In the genomic region with DNA sequence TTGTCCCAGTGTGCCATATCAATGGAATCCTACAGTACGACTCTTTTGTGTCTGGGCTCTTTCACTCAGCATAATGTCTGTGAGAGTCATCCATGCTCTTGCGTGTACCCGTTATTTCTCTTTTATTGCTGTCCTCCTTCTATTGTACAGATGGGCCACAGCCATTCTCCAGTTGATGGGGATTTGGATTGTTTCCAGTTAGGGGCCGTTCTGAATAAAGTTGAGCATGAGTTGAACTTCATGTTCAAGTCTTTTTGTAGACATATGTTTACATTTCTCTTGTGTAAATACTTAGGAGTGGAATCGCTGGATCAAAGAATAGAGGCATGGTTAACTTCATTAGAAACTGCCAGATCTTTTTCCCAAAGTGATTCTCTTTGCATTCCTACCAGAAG, we compare ENCODE assay signal across 17 cellular contexts. TPM values are rescaled to one million over a fixed set of nuclear protein-coding genes. Genes with fewer than 3 reads are reported as not detected.
"Had no signal": no experiment of that assay in that cellular context is flagged by ENCODE, and none has a peak within 500 bp of the region (broad histone marks: within the 10 kb centered on the region; RNA-seq: fewer than 3 reads in every experiment).

No MANE protein-coding gene starts in this region.

- H3K36me3 ChIP-seq: esophagus squamous epithelium, lower lobe of right lung had no signal

- ATAC-seq: stimulated activated memory B cell treated with anti-CD40 and anti-IgM and Interleukin-4, amounts not matched to agents 10 μg/mL and 1 μg/mL and 100 μg/mL, for 72 hours had no signal

- H3K4me3 ChIP-seq: coronary artery, esophagus squamous epithelium, lower lobe of right lung had no signal

- H3K27ac ChIP-seq: coronary artery, esophagus squamous epithelium, lower lobe of right lung had no signal

- DNase-seq: activated CD4-positive, CD25-positive, alpha-beta regulatory T cell; activated CD8-positive, alpha-beta memory T cell treated with anti-CD3 and anti-CD28 coated beads for 24 hours; activated naive CD8-positive, alpha-beta T cell treated with anti-CD3 and anti-CD28 coated beads for 36 hours; effector CD4-positive, alpha-beta T cell; esophagus squamous epithelium; glutamatergic neuron; left cardiac atrium; lower lobe of right lung had no signal

- H3K9me3 ChIP-seq: esophagus squamous epithelium, lower lobe of right lung had no signal

RNA-seq across cellular contexts. Expression of a gene that starts 38.4 kb away (rescaled TPM):
- total RNA-seq: activated CD4-positive, alpha-beta T cell treated with anti-CD3 and anti-CD28 coated beads, Interleukin-2, amount 10 ng/mL, durations not matched to agents 7 days and 5 days; activated naive CD8-positive, alpha-beta T cell treated with anti-CD3 and anti-CD28 coated beads for 36 hours; endothelial cell of umbilical vein; fibroblast of villous mesenchyme; neural crest cell; osteoblast; pulmonary artery endothelial cell; urinary bladder had no signal
